In genomic region chr6:136751478-136751956, GRCh38 we compare ENCODE assay signal across 8 cellular contexts. TPM values are rescaled to one million over a fixed set of nuclear protein-coding genes. Genes with fewer than 3 reads are reported as not detected.
DNase-seq lines count a peak whose midpoint lies in the region; ATAC-seq and TF ChIP-seq lines count a peak whose summit lies in the region.

No MANE protein-coding gene starts in this region.

- no peak for TF ChIP-seq CTCF in GM06990 (IDR thresholded peaks at IDR 0.05; ENCODE audit: insufficient read depth, low read length, poor library complexity, severe bottlenecking)
- TF ChIP-seq CTCF in GM20000 (IDR thresholded peaks at IDR 0.05; ENCODE audit: extremely low read depth, missing control alignments), result no peak
- TF ChIP-seq CTCF in ascending aorta (IDR thresholded peaks at IDR 0.05), result no peak
- TF ChIP-seq CTCF in thoracic aorta (IDR thresholded peaks at IDR 0.05), result no peak
- no peak for TF ChIP-seq CTCF in Calu3 (IDR thresholded peaks at IDR 0.05; ENCODE audit: unreplicated experiment)

- H3K36me3 ChIP-seq in GM06990 (ENCODE audit: control insufficient read depth, insufficient read depth, low read length), result peaks cover 6% of the 10 kb centered on the region
- H3K36me3 ChIP-seq in ascending aorta, result no peaks in the 10 kb centered on the region
- H3K36me3 ChIP-seq in thoracic aorta, result no peaks in the 10 kb centered on the region

- DNase-seq in GM06990 (ENCODE audit: extremely low read depth, insufficient read length) (peak; percentile 70), GM20000 (ENCODE audit: low spot score) (peak; percentile 51), ascending aorta (ENCODE audit: low spot score in 2 of 2) (no peak), thoracic aorta (ENCODE audit: low spot score) (no peak), Calu3 (no peak), amniotic stem cell (lab: John Stamatoyannopoulos, UW) (no peak)
- no peak for DNase-seq in stimulated activated CD8-positive, alpha-beta memory T cell treated with anti-CD3 and anti-CD28 coated beads, Interleukin-4, amount 100 ng/mL, for 48 hours

- H3K4me1 ChIP-seq in ascending aorta (peaks cover 0 to 41% of the 10 kb centered on the region in 2 donors), thoracic aorta (ENCODE audit: control insufficient read depth in 1 of 2, low read depth in 2 of 2) (peaks cover 33 to 80% of the 10 kb centered on the region in 2 donors)

- no peaks in the 10 kb centered on the region for H3K27me3 Mint-ChIP-seq in Calu3 (ENCODE audit: unreplicated experiment)

- no peak overlapping the region for H3K27ac Mint-ChIP-seq in Calu3 (ENCODE audit: unreplicated experiment)

- H3K9me3 ChIP-seq in ascending aorta, result no peaks in the 10 kb centered on the region
- H3K9me3 ChIP-seq in thoracic aorta, result no peaks in the 10 kb centered on the region

- CTCF ChIA-PET in Calu3 (lab: Charles Lee), result no interaction called here

- H3K36me3 Mint-ChIP-seq in Calu3 (ENCODE audit: insufficient read depth, unreplicated experiment), result peaks cover 4% of the 10 kb centered on the region

- H3K4me3 ChIP-seq in GM06990 (replicated peaks; ENCODE audit: low read depth, low read length) (peak overlapping the region; percentile 31), ascending aorta (peak overlapping the region in 1 of 2 donors; percentile 31), thoracic aorta (peak overlapping the region; percentile 22)

- intact Hi-C loops in ascending aorta (cut with DNase I), result no loop called here
- intact Hi-C loops in Calu3 (cut with micrococcal nuclease; ENCODE audit: unreplicated experiment), result no loop called here

- H3K27ac ChIP-seq in ascending aorta (peak overlapping the region; percentile 54 to 70), thoracic aorta (peak overlapping the region; percentile 33 to 49)

- H3K4me1 Mint-ChIP-seq in Calu3 (ENCODE audit: low read depth, unreplicated experiment), result peaks cover 5% of the 10 kb centered on the region

- no peak overlapping the region for H3K4me3 Mint-ChIP-seq in Calu3 (ENCODE audit: low read depth, unreplicated experiment)

- H3K27me3 ChIP-seq in GM06990 (replicated peaks; ENCODE audit: control insufficient read depth, insufficient read depth, low read length) (no peaks in the 10 kb centered on the region), ascending aorta (no peaks in the 10 kb centered on the region), thoracic aorta (replicated peaks; ENCODE audit: insufficient read depth) (no peaks in the 10 kb centered on the region)

- ATAC-seq in HG03469 (IDR thresholded peaks at IDR 0.05; ENCODE audit: unreplicated experiment) (peak; percentile 87), thoracic aorta (ENCODE audit: insufficient number of reproducible peaks, low FRiP score, low read depth) (no peak)

- no TSS peak for BruUV-seq in Calu3 (replicated peaks; lab: Mats Ljungman, UMichigan)

- no peaks in the 10 kb centered on the region for H3K9me3 Mint-ChIP-seq in Calu3 (ENCODE audit: low read depth, unreplicated experiment)

RNA-seq across cellular contexts. Expression of gene MAP3K5, which starts 40.8 kb away (rescaled TPM):
- 40.9 TPM for total RNA-seq in ascending aorta
- total RNA-seq in thoracic aorta, result 100 to 1,000 TPM in 1 of 2 donors, 10 to 100 TPM in 1; 73.6 to 101 TPM
- total RNA-seq in Calu3 (2022), result 15.3 and 15.8 TPM in 2 replicates

Comparison
In these comparisons a context has a peak if more than half of its experiments do, and no peak if none do; other contexts are left out.
1. DNase-seq: peak in GM06990 (single experiment) and GM20000 (single experiment); none in ascending aorta (0 of 2), thoracic aorta (single experiment), Calu3 (single experiment), stimulated activated CD8-positive, alpha-beta memory T cell treated with anti-CD3 and anti-CD28 coated beads, Interleukin-4, amount 100 ng/mL, for 48 hours (single experiment) and amniotic stem cell (single experiment).